Comparison of ENCODE assay signal across 13 cellular contexts in the genomic region with DNA sequence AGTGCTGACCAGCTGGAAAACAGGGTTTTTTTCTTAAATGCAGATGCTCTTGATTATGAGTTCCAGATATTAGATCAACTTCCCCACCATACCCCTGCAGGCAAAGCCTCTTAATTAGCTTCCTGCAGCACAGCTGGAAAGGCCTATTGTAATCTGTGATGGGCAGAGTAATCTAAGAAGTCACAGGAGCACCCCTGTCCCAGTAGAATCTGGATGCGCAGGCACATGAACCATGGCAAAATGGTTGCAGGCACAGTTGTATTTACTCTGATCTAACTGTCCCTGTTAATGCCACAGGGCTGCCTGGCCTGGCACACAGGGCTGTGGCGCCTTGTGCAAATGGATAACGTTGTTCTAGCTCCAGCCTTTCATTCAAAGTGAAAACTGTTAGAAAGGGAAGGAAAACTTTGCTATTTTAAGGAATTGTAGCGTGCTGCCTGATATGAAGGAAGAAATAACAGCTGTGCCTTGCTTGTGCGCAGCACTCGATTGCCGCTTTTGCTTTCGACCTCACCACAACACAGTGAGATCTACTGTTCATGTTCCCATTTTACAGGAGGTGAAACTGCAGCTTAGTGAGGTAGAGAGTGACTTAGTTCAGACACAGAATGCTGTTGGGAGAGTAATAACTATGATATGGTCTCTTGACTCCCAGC. TPM values are rescaled to one million over a fixed set of nuclear protein-coding genes. Genes with fewer than 3 reads are reported as not detected.
A peak's percentile ranks its signal among the peaks of the same experiment; 100 is the strongest.
DNase-seq lines count a peak whose midpoint lies in the region; TF ChIP-seq lines count a peak whose summit lies in the region.
"Had no signal": no experiment of that assay in that cellular context is flagged by ENCODE, and none has a peak within 500 bp of the region (broad histone marks: within the 10 kb centered on the region; RNA-seq: fewer than 3 reads in every experiment).

No MANE protein-coding gene starts in this region.

- H3F3A ChIP-seq in GM23248 (ENCODE audit: insufficient read depth) = peaks cover 70% of the 10 kb centered on the region
- peaks cover 50% of the 10 kb centered on the region for H3F3A ChIP-seq in SK-N-SH (replicated peaks; ENCODE audit: insufficient read depth)

- no peak for TF ChIP-seq RAD21 in SK-N-SH (IDR thresholded peaks at IDR 0.05; ENCODE audit: low read length)

- H3K27me3 ChIP-seq in CD4-positive, alpha-beta memory T cell (ENCODE audit: insufficient read depth, low read length) = no peaks in the 10 kb centered on the region
- H3K27me3 ChIP-seq in GM23248 (replicated peaks; ENCODE audit: insufficient read depth) (no peaks in the 10 kb centered on the region), SK-N-SH (ENCODE audit: insufficient read depth) (no peaks in the 10 kb centered on the region)
- H3K27me3 ChIP-seq: right lobe of liver, upper lobe of left lung had no signal

- CTCF ChIA-PET in CD4-positive, alpha-beta memory T cell (lab: Charles Lee; ENCODE audit: partially characterized antibody) = no interaction called here
- CTCF ChIA-PET in SK-N-SH (lab: Yijun Ruan, JAX) = interaction anchor here (0.8 to 1.4 kb wide), 4 partner anchors 12 to 181 kb away, joined by 3 to 7 read pairs (median 4); no protein-coding TSS in a partner anchor

- H3K9me3 Mint-ChIP-seq in CD4-positive, alpha-beta memory T cell = no peaks in the 10 kb centered on the region
- H3K9me3 Mint-ChIP-seq in activated T-helper 2 cell treated with anti-CD3 and anti-CD28 coated beads, Interferon-gamma antibody, Interleukin-2, Interleukin-4, amounts not matched to agents 10 μg/mL and 5 μg/mL and 100 μg/mL, durations not matched to agents 14 hours and 24 hours and 36 hours = no peaks in the 10 kb centered on the region
- H3K9me3 Mint-ChIP-seq: activated naive CD4-positive, alpha-beta T cell treated with anti-CD3 and anti-CD28 coated beads, Interleukin-2, amount 50 U/mL, for 24 hours had no signal

- H3K9ac ChIP-seq in GM23248 (peak overlapping the region; percentile 96), SK-N-SH (peak overlapping the region; percentile 84)

- intact Hi-C loops in CD4-positive, alpha-beta memory T cell (cut with micrococcal nuclease) = no loop called here
- intact Hi-C loops in activated T-helper 2 cell treated with anti-CD3 and anti-CD28 coated beads, Interferon-gamma antibody, Interleukin-2, Interleukin-4, amounts not matched to agents 10 μg/mL and 5 μg/mL and 100 μg/mL, durations not matched to agents 14 hours and 24 hours and 36 hours (cut with micrococcal nuclease) = no loop called here

- H3K27me3 Mint-ChIP-seq in CD4-positive, alpha-beta memory T cell = peaks cover 7 to 8% of the 10 kb centered on the region in 2 donors
- H3K27me3 Mint-ChIP-seq in activated T-helper 2 cell treated with anti-CD3 and anti-CD28 coated beads, Interferon-gamma antibody, Interleukin-2, Interleukin-4, amounts not matched to agents 10 μg/mL and 5 μg/mL and 100 μg/mL, durations not matched to agents 14 hours and 24 hours and 36 hours (ENCODE audit: low read depth) = peaks cover 32% of the 10 kb centered on the region

- peak overlapping the region in 3 of 7 donors; percentile 18 to 72 (median 42) for H3K27ac Mint-ChIP-seq in CD4-positive, alpha-beta memory T cell
- H3K27ac Mint-ChIP-seq in activated T-helper 2 cell treated with anti-CD3 and anti-CD28 coated beads, Interferon-gamma antibody, Interleukin-2, Interleukin-4, amounts not matched to agents 10 μg/mL and 5 μg/mL and 100 μg/mL, durations not matched to agents 14 hours and 24 hours and 36 hours = no peak overlapping the region
- H3K27ac Mint-ChIP-seq: activated naive CD4-positive, alpha-beta T cell treated with anti-CD3 and anti-CD28 coated beads, Interleukin-2, amount 50 U/mL, for 24 hours had no signal

- H4K20me1 ChIP-seq in GM23248 (ENCODE audit: insufficient read depth) (no peaks in the 10 kb centered on the region), SK-N-SH (ENCODE audit: insufficient read depth) (peaks cover 54% of the 10 kb centered on the region)

- H3K9me3 ChIP-seq in CD4-positive, alpha-beta memory T cell (ENCODE audit: control insufficient read depth in 1 of 2, low read length in 2 of 2) = no peaks in the 10 kb centered on the region
- H3K9me3 ChIP-seq in GM23248 (ENCODE audit: low read depth) (no peaks in the 10 kb centered on the region), SK-N-SH (no peaks in the 10 kb centered on the region), mesodermal cell (ENCODE audit: control insufficient read depth, low read length) (no peaks in the 10 kb centered on the region)
- H3K9me3 ChIP-seq: right lobe of liver, upper lobe of left lung had no signal

- POLR2A ChIA-PET in CD4-positive, alpha-beta memory T cell (lab: Charles Lee; ENCODE audit: partially characterized antibody) = no interaction called here
- POLR2A ChIA-PET in SK-N-SH (lab: Yijun Ruan, JAX) = interaction anchor here (1.1 to 1.4 kb wide), 2 partner anchors 12 to 102 kb away, joined by 4 to 5 read pairs; partner anchors contain the start of gene SMAD5

- H3K79me2 ChIP-seq in GM23248 (ENCODE audit: insufficient read depth) (peaks cover 78% of the 10 kb centered on the region), SK-N-SH (ENCODE audit: insufficient read depth) (peaks cover 74% of the 10 kb centered on the region)

- H3K4me2 ChIP-seq in GM23248 (ENCODE audit: unreplicated experiment) (peak overlapping the region; percentile 95), SK-N-SH (peak overlapping the region; percentile 84)

- no peaks in the 10 kb centered on the region for H3K36me3 ChIP-seq in CD4-positive, alpha-beta memory T cell (ENCODE audit: insufficient read depth, low read length)
- H3K36me3 ChIP-seq in GM23248 (ENCODE audit: low read depth) (peaks cover 44% of the 10 kb centered on the region), SK-N-SH (replicated peaks in 1 of 2; ENCODE audit: control insufficient read depth in 1 of 2, insufficient read depth in 2 of 2, low read length in 1 of 2) (peaks cover 27 to 55% of the 10 kb centered on the region in 2 experiments), mesodermal cell (ENCODE audit: control insufficient read depth, insufficient read depth, low read length) (peaks cover 57% of the 10 kb centered on the region)
- H3K36me3 ChIP-seq: upper lobe of left lung had no signal

- H3K36me3 Mint-ChIP-seq in CD4-positive, alpha-beta memory T cell = no peaks in the 10 kb centered on the region
- H3K36me3 Mint-ChIP-seq in activated T-helper 2 cell treated with anti-CD3 and anti-CD28 coated beads, Interferon-gamma antibody, Interleukin-2, Interleukin-4, amounts not matched to agents 10 μg/mL and 5 μg/mL and 100 μg/mL, durations not matched to agents 14 hours and 24 hours and 36 hours (ENCODE audit: low read depth) = no peaks in the 10 kb centered on the region
- H3K36me3 Mint-ChIP-seq: activated naive CD4-positive, alpha-beta T cell treated with anti-CD3 and anti-CD28 coated beads, Interleukin-2, amount 50 U/mL, for 24 hours had no signal

- WGBS in GM23248 (ENCODE audit: low coverage in 1 of 2, low lambda C conversion rate in 2 of 2, missing lambda C conversion rate in 2 of 2), 2 experiments = 94 to 97% methylated on average over 8 of the region's 8 CpGs
- WGBS in SK-N-SH (ENCODE audit: low lambda C conversion rate) = 64% methylated on average over 8 of the region's 8 CpGs
- WGBS in mesodermal cell (ENCODE audit: insufficient coverage in 2 of 2), 2 experiments = 91 to 92% methylated on average over 4 to 8 of the region's 8 CpGs

- H3K9me2 ChIP-seq in GM23248 (ENCODE audit: insufficient read depth) (no peaks in the 10 kb centered on the region), SK-N-SH (no peaks in the 10 kb centered on the region)

- no peak for TF ChIP-seq CTCF in SK-N-SH (IDR thresholded peaks at IDR 0.05)

- H3K27ac ChIP-seq in CD4-positive, alpha-beta memory T cell (ENCODE audit: low read depth, low read length) = no peak overlapping the region
- H3K27ac ChIP-seq in GM23248 = peak overlapping the region; percentile 90
- H3K27ac ChIP-seq in SK-N-SH (ENCODE audit: low read depth in 2 of 2, low read length in 1 of 2) = peak overlapping the region; percentile 72 to 85
- peak overlapping the region; percentile 41 for H3K27ac ChIP-seq in mesodermal cell (ENCODE audit: low read depth, low read length, severe bottlenecking)
- H3K27ac ChIP-seq: right lobe of liver, upper lobe of left lung had no signal

- no peak overlapping the region for H3K4me3 ChIP-seq in CD4-positive, alpha-beta memory T cell (ENCODE audit: low read length in 2 of 2)
- H3K4me3 ChIP-seq in GM23248 (peak overlapping the region; percentile 81), SK-N-SH (ENCODE audit: low read depth in 2 of 2, low read length in 1 of 2) (peak overlapping the region; percentile 58 to 71; a peak in 3 of 4 replicates), mesodermal cell (ENCODE audit: extremely low read depth, insufficient read depth, low read length, poor library complexity, severe bottlenecking) (peak overlapping the region; percentile 11)

- peak in 1 of 2 experiments; percentile 95; a peak in 2 of 4 replicates for TF ChIP-seq EP300 in SK-N-SH (IDR thresholded peaks at IDR 0.05; ENCODE audit: borderline replicate concordance in 1 of 2, low read depth in 1 of 2, low read length in 1 of 2)

- H3K4me3 Mint-ChIP-seq in CD4-positive, alpha-beta memory T cell = peak overlapping the region in 6 of 8 donors; percentile 35 to 76 (median 64)
- H3K4me3 Mint-ChIP-seq in activated T-helper 2 cell treated with anti-CD3 and anti-CD28 coated beads, Interferon-gamma antibody, Interleukin-2, Interleukin-4, amounts not matched to agents 10 μg/mL and 5 μg/mL and 100 μg/mL, durations not matched to agents 14 hours and 24 hours and 36 hours (ENCODE audit: low read depth) = no peak overlapping the region
- H3K4me3 Mint-ChIP-seq: activated naive CD4-positive, alpha-beta T cell treated with anti-CD3 and anti-CD28 coated beads, Interleukin-2, amount 50 U/mL, for 24 hours had no signal

- in situ Hi-C loops in GM23248 (cut with MboI) = no loop called here

- peaks cover 8 to 33% (median 22%) of the 10 kb centered on the region in 4 donors for H3K4me1 Mint-ChIP-seq in CD4-positive, alpha-beta memory T cell
- H3K4me1 Mint-ChIP-seq in activated T-helper 2 cell treated with anti-CD3 and anti-CD28 coated beads, Interferon-gamma antibody, Interleukin-2, Interleukin-4, amounts not matched to agents 10 μg/mL and 5 μg/mL and 100 μg/mL, durations not matched to agents 14 hours and 24 hours and 36 hours (ENCODE audit: low read depth) = peaks cover 2% of the 10 kb centered on the region
- H3K4me1 Mint-ChIP-seq: activated naive CD4-positive, alpha-beta T cell treated with anti-CD3 and anti-CD28 coated beads, Interleukin-2, amount 50 U/mL, for 24 hours had no signal

- no peak for DNase-seq in CD4-positive, alpha-beta memory T cell
- DNase-seq in GM23248 = no peak
- peak; percentile 84 for DNase-seq in SK-N-SH
- no peak for DNase-seq in NCI-H1105 (lab: John Stamatoyannopoulos, UW)
- DNase-seq in NCI-H2196 (lab: John Stamatoyannopoulos, UW; ENCODE audit: unreplicated experiment) = no peak
- DNase-seq in activated T-helper 2 cell treated with anti-CD3 and anti-CD28 coated beads, Interferon-gamma antibody, Interleukin-2, Interleukin-4, amounts not matched to agents 10 μg/mL and 5 μg/mL and 100 μg/mL, durations not matched to agents 14 hours and 24 hours and 36 hours (ENCODE audit: low spot score) = no peak
- DNase-seq in Kasumi-1 (lab: John Stamatoyannopoulos, UW) = no peak
- DNase-seq: DMS 273 treated with DMSO at 0.1 percent for 48 hours, T-helper 1 cell had no signal

- H2AFZ ChIP-seq in GM23248 (no peak overlapping the region), SK-N-SH (ENCODE audit: low read depth) (no peak overlapping the region)

- H3K4me1 ChIP-seq in CD4-positive, alpha-beta memory T cell (ENCODE audit: insufficient read depth, low read length) = peaks cover 35% of the 10 kb centered on the region
- peaks cover 55% of the 10 kb centered on the region for H3K4me1 ChIP-seq in GM23248 (ENCODE audit: insufficient read depth)
- H3K4me1 ChIP-seq in SK-N-SH (ENCODE audit: control insufficient read depth in 1 of 2, insufficient read depth in 2 of 2, low read depth in 1 of 2, low read length in 1 of 2) = peaks cover 42 to 45% of the 10 kb centered on the region in 2 experiments
- H3K4me1 ChIP-seq in mesodermal cell (ENCODE audit: control insufficient read depth, insufficient read depth, low read length, poor library complexity, severe bottlenecking) = peaks cover 49% of the 10 kb centered on the region

RNA-seq across cellular contexts. Expression of gene TGFBI, which starts 2.3 kb away (rescaled TPM):
- total RNA-seq in CD4-positive, alpha-beta memory T cell = 10 to 100 TPM; 12.7 to 13.2 TPM
- polyA plus RNA-seq in CD4-positive, alpha-beta memory T cell = 1 to 10 TPM; 3.7 to 7.3 TPM
- total RNA-seq in GM23248 (2014; rRNA removed; shearing (Covaris generic)) = 7,109 and 7,351 TPM in 2 replicates
- polyA plus RNA-seq in GM23248 (2016; fragmentation: Nextera tagmentation; extraction: Ambion mirVana) = 7,159 and 7,358 TPM in 2 replicates
- polyA plus RNA-seq in SK-N-SH (2012; rRNA removed) = 2,247 and 2,678 TPM in 2 replicates
- polyA plus RNA-seq in SK-N-SH (2012; cell fraction: cytosol; rRNA removed) = 1,829 and 2,247 TPM in 2 replicates
- 2,574 and 3,187 TPM in 2 replicates for polyA plus RNA-seq in SK-N-SH (2012; cell fraction: nucleus; rRNA removed)
- polyA plus RNA-seq in mesodermal cell (2013, experiment 1 of 2) = 718 TPM
- polyA plus RNA-seq in mesodermal cell (2013, experiment 2 of 2) = 804 TPM
- total RNA-seq in activated T-helper 2 cell treated with anti-CD3 and anti-CD28 coated beads, Interferon-gamma antibody, Interleukin-2, Interleukin-4, amounts not matched to agents 10 μg/mL and 5 μg/mL and 100 μg/mL, durations not matched to agents 14 hours and 24 hours and 36 hours = not detected in 2 replicates

Comparison
In these comparisons a context has a peak if more than half of its experiments do, and no peak if none do; other contexts are left out.
1. H3K4me3 ChIP-seq: peak in GM23248 (single experiment), SK-N-SH (2 of 2) and mesodermal cell (single experiment); none in CD4-positive, alpha-beta memory T cell (0 of 2).
2. RNA of gene TGFBI, which starts 2.3 kb away (total RNA-seq): 7,109 to 7,351 TPM in GM23248; 12.7 to 13.2 TPM in CD4-positive, alpha-beta memory T cell and not detected in activated T-helper 2 cell treated with anti-CD3 and anti-CD28 coated beads, Interferon-gamma antibody, Interleukin-2, Interleukin-4, amounts not matched to agents 10 μg/mL and 5 μg/mL and 100 μg/mL, durations not matched to agents 14 hours and 24 hours and 36 hours; every median in the first group is over 100 times any median in the second.